26 cellular contexts compared by ENCODE assay signal in the genomic region with DNA sequence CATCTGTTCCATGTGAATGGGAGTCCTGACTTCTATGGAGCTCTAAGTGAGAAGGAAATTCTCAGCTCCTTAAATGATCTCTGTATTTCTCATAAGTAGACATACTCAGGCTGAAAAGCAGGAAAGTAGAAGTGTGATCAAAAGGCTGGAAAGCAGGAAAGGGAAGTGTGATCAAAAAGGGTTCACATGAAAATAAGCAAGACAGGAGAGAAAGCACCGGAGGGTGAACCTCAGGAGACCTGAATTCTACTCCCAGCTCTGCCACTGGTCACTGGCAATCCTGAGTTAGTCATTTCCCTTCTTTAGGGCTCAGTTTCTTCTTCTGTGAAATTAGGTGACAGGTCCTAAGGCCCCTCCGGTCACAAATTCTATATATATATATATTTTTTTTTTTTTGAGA. TPM values are rescaled to one million over a fixed set of nuclear protein-coding genes. Genes with fewer than 3 reads are reported as not detected.
DNase-seq lines count a peak whose midpoint lies in the region; ATAC-seq and TF ChIP-seq lines count a peak whose summit lies in the region.
"Had no signal": no experiment of that assay in that cellular context is flagged by ENCODE, and none has a peak within 500 bp of the region (broad histone marks: within the 10 kb centered on the region; RNA-seq: fewer than 3 reads in every experiment).

No MANE protein-coding gene starts in this region.

- H3K4me1 ChIP-seq in BLaER1 = peaks cover 27% of the 10 kb centered on the region
- no peaks in the 10 kb centered on the region for H3K4me1 ChIP-seq in hepatocyte (ENCODE audit: insufficient read depth)
- peaks cover 0 to 11% of the 10 kb centered on the region in 2 donors for H3K4me1 ChIP-seq in adrenal gland (replicated peaks in 1 of 2)
- H3K4me1 ChIP-seq: BE2C, breast epithelium, colonic mucosa, left ventricle myocardium inferior, upper lobe of right lung had no signal

- H3K79me2 ChIP-seq in SU-DHL-6 (ENCODE audit: insufficient read depth, low read length) (no peaks in the 10 kb centered on the region), hepatocyte (no peaks in the 10 kb centered on the region)

- ATAC-seq in GM18909 (IDR thresholded peaks at IDR 0.05; ENCODE audit: poor library complexity, unreplicated experiment) (peak; percentile 39), HG03108 (IDR thresholded peaks at IDR 0.05; ENCODE audit: unreplicated experiment) (peak; percentile 49)
- ATAC-seq: effector memory CD8-positive, alpha-beta T cell; esophagus mucosa; upper lobe of right lung; WTC11 had no signal

- no peak for DNase-seq in NOMO-1 (lab: John Stamatoyannopoulos, UW; ENCODE audit: unreplicated experiment in 2 of 2)
- DNase-seq in mesenteric fat pad (ENCODE audit: low spot score) = no peak
- no peak for DNase-seq in hepatocyte (ENCODE audit: low spot score)
- no peak for DNase-seq in adrenal gland
- DNase-seq: activated CD4-positive, alpha-beta T cell treated with anti-CD3 and anti-CD28 coated beads, Interleukin-2, amount 50 U/mL, for 48 hours; activated T-cell treated with anti-CD3 and anti-CD28 coated beads for 4 hours; BE2C; colonic mucosa; effector memory CD8-positive, alpha-beta T cell; H7; hypothalamus; Kasumi-1; left ventricle myocardium inferior; NCI-H2107; NCI-H510A; NK-92 treated with Interleukin-12 subunit alpha and Interleukin-12 subunit beta, amount 100 ng/mL, for 24 hours; RPMI8226; upper lobe of right lung had no signal

- 76% methylated on average over 2 of the region's 2 CpGs for WGBS in hepatocyte (ENCODE audit: low lambda C conversion rate, missing lambda C conversion rate)
- 50 to 63% (median 58%) methylated on average over 2 of the region's 2 CpGs for WGBS in adrenal gland, 4 donors

- no peaks in the 10 kb centered on the region for H3F3A ChIP-seq in SU-DHL-6 (ENCODE audit: insufficient read depth)

- H3K9me2 ChIP-seq in SU-DHL-6 (replicated peaks; ENCODE audit: insufficient read depth, low read length) (no peaks in the 10 kb centered on the region), hepatocyte (replicated peaks; ENCODE audit: insufficient read depth) (no peaks in the 10 kb centered on the region)

- no peak for TF ChIP-seq POLR2A in adrenal gland (IDR thresholded peaks at IDR 0.05)

- TF ChIP-seq CTCF in SU-DHL-6 (IDR thresholded peaks at IDR 0.05; ENCODE audit: insufficient read depth, low read length, poor library complexity, severe bottlenecking) (no peak), hepatocyte (IDR thresholded peaks at IDR 0.05; ENCODE audit: poor library complexity) (no peak), adrenal gland (IDR thresholded peaks at IDR 0.05) (no peak)

- intact Hi-C loops in adrenal gland (cut with DNase I) = no loop called here

- H3K27me3 ChIP-seq in BLaER1 = no peaks in the 10 kb centered on the region
- no peaks in the 10 kb centered on the region for H3K27me3 ChIP-seq in SU-DHL-6 (ENCODE audit: low read length)
- H3K27me3 ChIP-seq in hepatocyte = no peaks in the 10 kb centered on the region
- H3K27me3 ChIP-seq in adrenal gland = no peaks in the 10 kb centered on the region
- H3K27me3 ChIP-seq: BE2C, breast epithelium, colonic mucosa, upper lobe of right lung had no signal

- H3K9me3 ChIP-seq in BLaER1 = no peaks in the 10 kb centered on the region; the same call in 1 of the 2 replicates
- no peaks in the 10 kb centered on the region for H3K9me3 ChIP-seq in SU-DHL-6 (ENCODE audit: insufficient read depth, low read length)
- H3K9me3 ChIP-seq in hepatocyte (ENCODE audit: low read depth) = no peaks in the 10 kb centered on the region
- H3K9me3 ChIP-seq in adrenal gland (replicated peaks in 1 of 3) = no peaks in the 10 kb centered on the region
- H3K9me3 ChIP-seq: BE2C, breast epithelium, colonic mucosa, left ventricle myocardium inferior, upper lobe of right lung had no signal

- H3K4me2 ChIP-seq in BLaER1 = peak overlapping the region; percentile 68
- H3K4me2 ChIP-seq in SU-DHL-6 (ENCODE audit: low read depth, low read length, poor library complexity, severe bottlenecking) = no peak overlapping the region
- H3K4me2 ChIP-seq in hepatocyte = no peak overlapping the region

- H3K4me3 ChIP-seq in BLaER1 (no peak overlapping the region), SU-DHL-6 (ENCODE audit: insufficient read depth, low read length, poor library complexity, severe bottlenecking) (no peak overlapping the region), hepatocyte (no peak overlapping the region), adrenal gland (no peak overlapping the region)
- H3K4me3 ChIP-seq: breast epithelium, colonic mucosa, left ventricle myocardium inferior, SK-N-MC, upper lobe of right lung had no signal

- peak overlapping the region; percentile 58 for H3K27ac ChIP-seq in BLaER1
- no peak overlapping the region for H3K27ac ChIP-seq in SU-DHL-6 (ENCODE audit: low read depth, low read length)
- H3K27ac ChIP-seq in hepatocyte = no peak overlapping the region
- H3K27ac ChIP-seq in adrenal gland = no peak overlapping the region
- H3K27ac ChIP-seq: breast epithelium, colonic mucosa, left ventricle myocardium inferior, upper lobe of right lung had no signal

- H3K36me3 ChIP-seq in BLaER1 = no peaks in the 10 kb centered on the region
- no peaks in the 10 kb centered on the region for H3K36me3 ChIP-seq in SU-DHL-6 (ENCODE audit: low read length)
- no peaks in the 10 kb centered on the region for H3K36me3 ChIP-seq in hepatocyte (replicated peaks; ENCODE audit: insufficient read depth, low read depth)
- H3K36me3 ChIP-seq in adrenal gland (replicated peaks in 1 of 2) = no peaks in the 10 kb centered on the region
- H3K36me3 ChIP-seq: BE2C, breast epithelium, colonic mucosa, left ventricle myocardium inferior, upper lobe of right lung had no signal

- H3K9ac ChIP-seq in BLaER1 = peak overlapping the region; percentile 6; the same call in 1 of the 2 replicates
- no peak overlapping the region for H3K9ac ChIP-seq in SU-DHL-6 (ENCODE audit: low read length)

- H2AFZ ChIP-seq in SU-DHL-6 (ENCODE audit: low read depth, low read length, severe bottlenecking) (peak overlapping the region; percentile 0), hepatocyte (no peak overlapping the region)

- H4K20me1 ChIP-seq in BLaER1 (no peaks in the 10 kb centered on the region), SU-DHL-6 (ENCODE audit: low read depth, low read length) (no peaks in the 10 kb centered on the region), hepatocyte (ENCODE audit: insufficient read depth, poor library complexity, severe bottlenecking) (no peaks in the 10 kb centered on the region)

RNA-seq across cellular contexts. Expression of a gene that starts 55.5 kb away (rescaled TPM):
- 3.3 TPM for total RNA-seq in mesenteric fat pad
- total RNA-seq in hepatocyte = 3.1 and 5.1 TPM in 2 replicates
- 3.2 and 5.2 TPM in 2 replicates for polyA plus RNA-seq in hepatocyte
- 10 to 100 TPM in 4 of 8 donors, 1 to 10 TPM in 4; 5.0 to 16.6 (median 10.1) TPM for total RNA-seq in adrenal gland
- polyA plus RNA-seq in adrenal gland = 10 to 100 TPM in 1 of 3 donors, 1 to 10 TPM in 2; 4.7 to 12.5 (median 7.5) TPM

RNA-seq across cellular contexts. Expression of a gene that starts 56.6 kb away (rescaled TPM):
- total RNA-seq in mesenteric fat pad = 26.7 TPM
- total RNA-seq in hepatocyte = 24.4 and 25.8 TPM in 2 replicates
- 7.5 and 8.1 TPM in 2 replicates for polyA plus RNA-seq in hepatocyte
- total RNA-seq in adrenal gland = 10 to 100 TPM; 23.4 to 46.9 (median 33.9) TPM
- 10 to 100 TPM; 11.4 to 21.4 (median 15.2) TPM for polyA plus RNA-seq in adrenal gland
